8 cellular contexts compared by ENCODE assay signal in the genomic region with DNA sequence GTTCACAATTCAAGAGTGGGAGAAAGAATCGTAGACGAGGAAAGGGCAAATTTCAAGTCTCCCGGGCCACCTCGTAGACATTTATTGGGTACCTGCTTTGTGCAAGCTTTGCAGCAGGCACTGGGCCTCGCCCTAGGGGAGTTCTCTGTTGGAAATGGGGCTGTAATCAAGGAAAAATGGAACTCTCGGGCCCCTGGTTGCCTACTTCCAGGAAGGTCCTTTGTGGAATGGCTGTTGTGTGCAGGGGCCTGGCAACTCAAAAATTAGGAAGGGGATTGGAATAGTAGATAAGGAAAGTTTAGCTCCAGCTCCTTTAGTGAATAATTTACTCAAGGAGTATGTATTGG. TPM values are rescaled to one million over a fixed set of nuclear protein-coding genes. Genes with fewer than 3 reads are reported as not detected.
A peak's percentile ranks its signal among the peaks of the same experiment; 100 is the strongest.
DNase-seq lines count a peak whose midpoint lies in the region; ATAC-seq and TF ChIP-seq lines count a peak whose summit lies in the region.

No MANE protein-coding gene starts in this region.

- dilution Hi-C loops in mammary epithelial cell (cut with HindIII; ENCODE audit: low sequenced_read_pairs), result no loop called here

- H3K36me3 Mint-ChIP-seq in activated naive CD4-positive, alpha-beta T cell treated with anti-CD3 and anti-CD28 coated beads, Interleukin-2, amount 10 ng/mL, durations not matched to agents 7 days and 5 days, result peaks cover 26% of the 10 kb centered on the region

- no peaks in the 10 kb centered on the region for H4K20me1 ChIP-seq in mammary epithelial cell (ENCODE audit: insufficient read depth, low read length)

- peak overlapping the region; percentile 90 for H3K9ac ChIP-seq in mammary epithelial cell (ENCODE audit: insufficient read depth, low read length)

- no peak for TF ChIP-seq CTCF in mammary epithelial cell (conservative IDR thresholded peaks at IDR 0.05 in 1 of 2, IDR thresholded peaks at IDR 0.05 in 1 of 2; ENCODE audit: extremely low read depth in 1 of 2, insufficient read depth in 1 of 2, low read depth in 1 of 2, low read length in 2 of 2)

- H3K27ac Mint-ChIP-seq in activated naive CD4-positive, alpha-beta T cell treated with anti-CD3 and anti-CD28 coated beads, Interleukin-2, amount 10 ng/mL, durations not matched to agents 7 days and 5 days, result peak overlapping the region; percentile 86

- ATAC-seq in GM19035 (IDR thresholded peaks at IDR 0.05; ENCODE audit: unreplicated experiment), result no peak

- H3K9me3 ChIP-seq in mammary epithelial cell (replicated peaks; ENCODE audit: insufficient read depth, low read length) (no peaks in the 10 kb centered on the region), mesodermal cell (ENCODE audit: control insufficient read depth, low read length) (no peaks in the 10 kb centered on the region)

- H3K4me3 ChIP-seq in mammary epithelial cell (replicated peaks in 1 of 3; ENCODE audit: insufficient read depth in 1 of 3, low read depth in 2 of 3, low read length in 3 of 3) (peak overlapping the region; percentile 80 to 95 (median 85)), mesodermal cell (ENCODE audit: extremely low read depth, insufficient read depth, low read length, poor library complexity, severe bottlenecking) (peak overlapping the region; percentile 89), urinary bladder (ENCODE audit: low read depth, low read length) (peak overlapping the region; percentile 71)

- intact Hi-C loops in mammary epithelial cell (cut with micrococcal nuclease), result loop anchor here (1.0 kb wide), 2 partner anchors 23 to 63 kb away; no protein-coding TSS in a partner anchor

- no TSS peak for BruUV-seq in mammary epithelial cell (replicated peaks; lab: Mats Ljungman, UMichigan)

- peak overlapping the region; percentile 89 for H3K4me3 Mint-ChIP-seq in activated naive CD4-positive, alpha-beta T cell treated with anti-CD3 and anti-CD28 coated beads, Interleukin-2, amount 10 ng/mL, durations not matched to agents 7 days and 5 days

- H2AFZ ChIP-seq in mammary epithelial cell (ENCODE audit: low read depth, low read length), result peak overlapping the region; percentile 83

- H3K9me3 Mint-ChIP-seq in activated naive CD4-positive, alpha-beta T cell treated with anti-CD3 and anti-CD28 coated beads, Interleukin-2, amount 10 ng/mL, durations not matched to agents 7 days and 5 days, result no peaks in the 10 kb centered on the region

- peak overlapping the region; percentile 86 for H3K4me2 ChIP-seq in mammary epithelial cell (ENCODE audit: insufficient read depth, low read depth, low read length)

- no peaks in the 10 kb centered on the region for H3K27me3 Mint-ChIP-seq in activated naive CD4-positive, alpha-beta T cell treated with anti-CD3 and anti-CD28 coated beads, Interleukin-2, amount 10 ng/mL, durations not matched to agents 7 days and 5 days

- DNase-seq in activated naive CD4-positive, alpha-beta T cell treated with anti-CD3 and anti-CD28 coated beads, Interleukin-2, amount 10 ng/mL, durations not matched to agents 7 days and 5 days, result no peak
- no peak for DNase-seq in activated naive CD4-positive, alpha-beta T cell (lab: John Stamatoyannopoulos, UW)
- DNase-seq in mammary epithelial cell (no peak), NCI-H1105 (lab: John Stamatoyannopoulos, UW) (no peak), iPS-NIHi11 (ENCODE audit: low spot score) (no peak)

- peak overlapping the region; percentile 65 for H3K27ac ChIP-seq in mammary epithelial cell (ENCODE audit: insufficient read depth, low read depth, low read length)
- peak overlapping the region; percentile 81 for H3K27ac ChIP-seq in mesodermal cell (ENCODE audit: low read depth, low read length, severe bottlenecking)
- H3K27ac ChIP-seq in urinary bladder (ENCODE audit: low read depth), result no peak overlapping the region

- H3K4me1 ChIP-seq in mammary epithelial cell (ENCODE audit: insufficient read depth, low read length) (peaks cover 22% of the 10 kb centered on the region), mesodermal cell (ENCODE audit: control insufficient read depth, insufficient read depth, low read length, poor library complexity, severe bottlenecking) (peaks cover 9% of the 10 kb centered on the region), urinary bladder (ENCODE audit: insufficient read depth) (peaks cover 6% of the 10 kb centered on the region)

- peaks cover 53% of the 10 kb centered on the region for H3K4me1 Mint-ChIP-seq in activated naive CD4-positive, alpha-beta T cell treated with anti-CD3 and anti-CD28 coated beads, Interleukin-2, amount 10 ng/mL, durations not matched to agents 7 days and 5 days

- in situ Hi-C loops in mammary epithelial cell (cut with MboI; ENCODE audit: low sequenced_read_pairs in 2 of 2), result no loop called here

- H3K36me3 ChIP-seq in mammary epithelial cell (ENCODE audit: insufficient read depth, low read length), result peaks cover 9% of the 10 kb centered on the region
- peaks cover 34% of the 10 kb centered on the region for H3K36me3 ChIP-seq in mesodermal cell (ENCODE audit: control insufficient read depth, insufficient read depth, low read length)
- peaks cover 8% of the 10 kb centered on the region for H3K36me3 ChIP-seq in urinary bladder (ENCODE audit: insufficient read depth)

- 0% methylated on average over 6 of the region's 6 CpGs for WGBS in mammary epithelial cell (ENCODE audit: low coverage, missing lambda C conversion rate)
- 3 to 4% methylated on average over 5 to 6 of the region's 6 CpGs for WGBS in mesodermal cell (ENCODE audit: insufficient coverage in 2 of 2), 2 experiments
- WGBS in urinary bladder, result 1% methylated on average over 6 of the region's 6 CpGs

- CTCF ChIA-PET in activated naive CD4-positive, alpha-beta T cell treated with anti-CD3 and anti-CD28 coated beads, Interleukin-2, amount 10 ng/mL, durations not matched to agents 7 days and 5 days (lab: Charles Lee), result interaction anchor here (1.6 kb wide), 1 partner anchor 36 kb away, joined by 3 read pairs; no protein-coding TSS in a partner anchor
- CTCF ChIA-PET in mammary epithelial cell (lab: Charles Lee; ENCODE audit: low non-redundant PET), result no interaction called here

- no peaks in the 10 kb centered on the region for H3K27me3 ChIP-seq in mammary epithelial cell (ENCODE audit: insufficient read depth, low read length)

- H3K79me2 ChIP-seq in mammary epithelial cell (ENCODE audit: insufficient read depth, low read length), result peaks cover 75% of the 10 kb centered on the region

RNA-seq across cellular contexts. Expression of a gene that starts 0.6 kb away (rescaled TPM):
- total RNA-seq in mammary epithelial cell (10 to 100 TPM; 11.2 to 15.8 TPM), urinary bladder (7.0 TPM)
- polyA plus RNA-seq in mammary epithelial cell (8.6 TPM), urinary bladder (6.0 TPM)
- polyA minus RNA-seq in mammary epithelial cell, result 22.8 TPM
- 9.7 TPM for polyA plus RNA-seq in mesodermal cell (2013, experiment 1 of 2)
- polyA plus RNA-seq in mesodermal cell (2013, experiment 2 of 2), result 7.4 TPM

RNA-seq across cellular contexts. Expression of a gene that starts 3.2 kb away (rescaled TPM):
- total RNA-seq in mammary epithelial cell, result 10 to 100 TPM; 17.3 to 32.3 TPM
- polyA plus RNA-seq in mammary epithelial cell, result 31.8 TPM
- polyA minus RNA-seq in mammary epithelial cell, result 13.2 TPM
- polyA plus RNA-seq in mesodermal cell (2013, experiment 1 of 2), result 24.9 TPM
- 19.5 TPM for polyA plus RNA-seq in mesodermal cell (2013, experiment 2 of 2)
- total RNA-seq in urinary bladder, result 15.5 TPM
- 29.5 TPM for polyA plus RNA-seq in urinary bladder

RNA-seq across cellular contexts. Expression of a gene that starts 21.7 kb away (rescaled TPM):
- total RNA-seq in mammary epithelial cell (10 to 100 TPM; 29.3 to 61.9 TPM), urinary bladder (8.4 TPM)
- polyA plus RNA-seq in mammary epithelial cell (42.9 TPM), urinary bladder (56.9 TPM)
- 52.4 TPM for polyA minus RNA-seq in mammary epithelial cell
- 61.9 TPM for polyA plus RNA-seq in mesodermal cell (2013, experiment 1 of 2)
- polyA plus RNA-seq in mesodermal cell (2013, experiment 2 of 2), result 56.5 TPM

RNA-seq across cellular contexts. Expression of a gene that starts 34.2 kb away (rescaled TPM):
- 100 to 1,000 TPM; 101 to 139 TPM for total RNA-seq in mammary epithelial cell
- polyA plus RNA-seq in mammary epithelial cell, result 86.1 TPM
- 36.6 TPM for polyA minus RNA-seq in mammary epithelial cell
- 89.7 TPM for polyA plus RNA-seq in mesodermal cell (2013, experiment 1 of 2)
- 85.3 TPM for polyA plus RNA-seq in mesodermal cell (2013, experiment 2 of 2)
- total RNA-seq in urinary bladder, result 17.9 TPM
- polyA plus RNA-seq in urinary bladder, result 50.9 TPM

RNA-seq across cellular contexts. Expression of a gene that starts 48.3 kb away (rescaled TPM):
- total RNA-seq in mammary epithelial cell (10 to 100 TPM; 37.0 to 91.0 TPM), urinary bladder (14.0 TPM)
- polyA plus RNA-seq in mammary epithelial cell (19.4 TPM), urinary bladder (59.5 TPM)
- polyA minus RNA-seq in mammary epithelial cell, result 24.7 TPM
- polyA plus RNA-seq in mesodermal cell (2013, experiment 1 of 2), result 42.9 TPM
- 37.1 TPM for polyA plus RNA-seq in mesodermal cell (2013, experiment 2 of 2)
